Comparison of ENCODE assay signal across 8 cellular contexts in the genomic region with DNA sequence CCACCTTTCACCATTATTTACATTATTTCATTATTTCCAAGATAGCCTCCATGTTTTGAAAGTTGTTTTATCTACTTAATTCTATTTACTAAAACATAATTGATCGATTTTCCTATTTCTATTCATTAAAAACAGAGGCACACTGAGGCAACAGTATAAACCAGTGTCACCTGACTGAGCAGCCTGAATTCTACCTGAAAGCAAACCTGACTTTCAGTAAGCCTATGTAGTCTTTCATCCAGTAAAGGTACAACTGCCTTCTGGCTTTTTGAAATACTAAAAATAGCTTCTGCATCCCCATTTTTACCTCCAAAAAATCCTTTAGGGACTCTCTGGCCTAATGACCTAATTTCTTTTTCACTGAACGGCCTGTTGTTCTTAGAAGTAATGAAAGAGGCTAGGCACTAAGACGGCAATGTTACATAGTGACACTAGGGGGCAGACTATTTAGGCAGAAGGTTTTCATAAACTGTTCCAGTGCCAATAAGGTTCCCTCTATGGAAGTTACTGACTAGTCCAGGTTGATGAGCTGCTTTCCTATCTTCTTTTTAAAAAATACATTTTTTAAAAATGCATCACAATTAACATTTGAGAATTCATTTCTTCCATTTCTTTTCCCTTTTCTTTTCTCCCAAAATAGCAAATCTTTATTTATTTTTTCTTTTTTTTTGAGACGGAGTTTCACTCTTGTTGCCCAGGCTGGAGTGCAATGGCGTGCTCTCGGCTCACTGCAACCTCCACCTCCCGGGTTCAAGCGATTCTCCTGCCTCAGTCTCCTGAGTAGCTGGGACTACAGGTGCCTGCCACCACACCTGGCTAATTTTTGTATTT. TPM values are rescaled to one million over a fixed set of nuclear protein-coding genes. Genes with fewer than 3 reads are reported as not detected.
DNase-seq lines count a peak whose midpoint lies in the region; ATAC-seq and TF ChIP-seq lines count a peak whose summit lies in the region.

No MANE protein-coding gene starts in this region.

- H3K27ac ChIP-seq in H9 (ENCODE audit: insufficient read length, low read depth, low read length): no peak overlapping the region
- H3K27ac ChIP-seq in left ventricle myocardium inferior (replicated peaks): no peak overlapping the region

- no peak overlapping the region for H3K27ac Mint-ChIP-seq in H9
- H3K27ac Mint-ChIP-seq in activated T-helper 17 cell treated with anti-CD3 and anti-CD28 coated beads, Interleukin-2, amount 50 U/mL, for 72 hours: peak overlapping the region; percentile 66

- no peaks in the 10 kb centered on the region for H3K9me3 Mint-ChIP-seq in H9
- no peaks in the 10 kb centered on the region for H3K9me3 Mint-ChIP-seq in activated T-helper 17 cell treated with anti-CD3 and anti-CD28 coated beads, Interleukin-2, amount 50 U/mL, for 72 hours

- peaks cover 28 to 74% (median 66%) of the 10 kb centered on the region in 3 experiments; a peak in 6 of 7 replicates for H3K36me3 Mint-ChIP-seq in H9 (ENCODE audit: insufficient read depth in 1 of 3, low read depth in 3 of 3)
- H3K36me3 Mint-ChIP-seq in activated T-helper 17 cell treated with anti-CD3 and anti-CD28 coated beads, Interleukin-2, amount 50 U/mL, for 72 hours (ENCODE audit: low read depth): peaks cover 91% of the 10 kb centered on the region

- no peak overlapping the region for H2AFZ ChIP-seq in H9 (ENCODE audit: low read length)

- H3K27me3 ChIP-seq in H9 (ENCODE audit: insufficient read depth, low read length) (no peaks in the 10 kb centered on the region), left ventricle myocardium inferior (ENCODE audit: low read depth) (no peaks in the 10 kb centered on the region)

- DNase-seq in D341Med (ENCODE audit: low spot score) (peak; percentile 65), H9 (no peak), NCI-H446 treated with DMSO at 0.1 percent for 48 hours (lab: John Stamatoyannopoulos, UW) (peak; percentile 56), left ventricle myocardium inferior (no peak), retinal pigment epithelial cell (ENCODE audit: low read depth) (peak; percentile 29)
- no peak for DNase-seq in stimulated activated naive CD4-positive, alpha-beta T cell treated with Interleukin-2 at 50 U/mL for 16 hours (lab: John Stamatoyannopoulos, UW)

- WGBS in H9 (ENCODE audit: extremely low coverage, insufficient read length, low lambda C conversion rate): no CpG with 5 or more reads among the region's 8 CpGs

- H3K23ac ChIP-seq in H9 (ENCODE audit: insufficient read length, low read depth, low read length): no peak overlapping the region

- H4K5ac ChIP-seq in H9 (ENCODE audit: insufficient read length, low read depth, low read length): no peak overlapping the region

- no peak overlapping the region for H3K56ac ChIP-seq in H9 (ENCODE audit: insufficient read length, low read depth, low read length)

- peaks cover 0 to 3% of the 10 kb centered on the region in 2 experiments; a peak in 3 of 4 replicates for H3K4me1 Mint-ChIP-seq in H9
- no peaks in the 10 kb centered on the region for H3K4me1 Mint-ChIP-seq in activated T-helper 17 cell treated with anti-CD3 and anti-CD28 coated beads, Interleukin-2, amount 50 U/mL, for 72 hours

- H3K4me1 ChIP-seq in H9 (ENCODE audit: insufficient read depth, low read length) (no peaks in the 10 kb centered on the region; the same call in 1 of the 2 replicates), left ventricle myocardium inferior (no peaks in the 10 kb centered on the region)

- no peak overlapping the region for H2BK20ac ChIP-seq in H9 (ENCODE audit: low read depth, low read length, poor library complexity, severe bottlenecking)

- H2AK5ac ChIP-seq in H9 (ENCODE audit: insufficient read length, low read length): no peak overlapping the region

- H3K79me1 ChIP-seq in H9 (ENCODE audit: insufficient read depth, low read depth, low read length, poor library complexity, severe bottlenecking): no peaks in the 10 kb centered on the region

- intact Hi-C loops in left ventricle myocardium inferior (cut with micrococcal nuclease): loop anchor here (10.0 kb wide), 1 partner anchor 110 kb away; no protein-coding TSS in a partner anchor

- H3K79me2 ChIP-seq in H9 (ENCODE audit: insufficient read depth, low read length): no peaks in the 10 kb centered on the region

- no peaks in the 10 kb centered on the region for H3K23me2 ChIP-seq in H9 (ENCODE audit: insufficient read length, low read depth, low read length, poor library complexity, severe bottlenecking)

- no peak overlapping the region for H3K14ac ChIP-seq in H9 (ENCODE audit: insufficient read depth, low read length)

- TF ChIP-seq CTCF in H9 (conservative IDR thresholded peaks at IDR 0.05): peak; percentile 93
- TF ChIP-seq CTCF in left ventricle myocardium inferior (IDR thresholded peaks at IDR 0.05; ENCODE audit: borderline replicate concordance): peak; percentile 92
- TF ChIP-seq CTCF in retinal pigment epithelial cell (conservative IDR thresholded peaks at IDR 0.05; ENCODE audit: low read depth, low read length): peak; percentile 93

- no peak overlapping the region for H4K91ac ChIP-seq in H9 (ENCODE audit: insufficient read length, low read depth, low read length)

- no peak overlapping the region for H3K4ac ChIP-seq in H9 (ENCODE audit: low read depth, low read length)

- no peak overlapping the region for H4K8ac ChIP-seq in H9 (replicated peaks; ENCODE audit: insufficient read length, low read depth, low read length)

- H3K27me3 Mint-ChIP-seq in H9 (ENCODE audit: low read depth): no peaks in the 10 kb centered on the region
- no peaks in the 10 kb centered on the region for H3K27me3 Mint-ChIP-seq in activated T-helper 17 cell treated with anti-CD3 and anti-CD28 coated beads, Interleukin-2, amount 50 U/mL, for 72 hours

- H3K4me2 ChIP-seq in H9 (ENCODE audit: insufficient read depth, insufficient read length, low read length): no peak overlapping the region

- no peak overlapping the region for H2BK15ac ChIP-seq in H9 (ENCODE audit: low read depth, low read length)

- H3K4me3 Mint-ChIP-seq in H9: no peak overlapping the region
- H3K4me3 Mint-ChIP-seq in activated T-helper 17 cell treated with anti-CD3 and anti-CD28 coated beads, Interleukin-2, amount 50 U/mL, for 72 hours: no peak overlapping the region

- H4K20me1 ChIP-seq in H9 (ENCODE audit: control insufficient read depth, insufficient read depth, insufficient read length): no peaks in the 10 kb centered on the region

- ATAC-seq in activated T-helper 17 cell treated with anti-CD3 and anti-CD28 coated beads, Interleukin-2, amount 50 U/mL, for 72 hours (replicated peaks): peak; percentile 82
- no peak for ATAC-seq in HG03039 (IDR thresholded peaks at IDR 0.05; ENCODE audit: unreplicated experiment)

- no peak overlapping the region for H3K9ac ChIP-seq in H9 (ENCODE audit: extremely low read depth, insufficient read length, low read length)

- H3K4me3 ChIP-seq in left ventricle myocardium inferior (no peak overlapping the region), retinal pigment epithelial cell (ENCODE audit: low read length) (no peak overlapping the region)

- H3T11ph ChIP-seq in H9 (ENCODE audit: low read length): no peak overlapping the region

- peaks cover 81% of the 10 kb centered on the region for H3K36me3 ChIP-seq in left ventricle myocardium inferior

- no peak overlapping the region for H3K18ac ChIP-seq in H9 (ENCODE audit: insufficient read length, low read depth, low read length)

- H2BK120ac ChIP-seq in H9 (ENCODE audit: low read depth, low read length, poor library complexity, severe bottlenecking): no peak overlapping the region

- H2BK5ac ChIP-seq in H9 (ENCODE audit: insufficient read length, low read length): no peak overlapping the region

- no peaks in the 10 kb centered on the region for H3K9me3 ChIP-seq in H9 (ENCODE audit: control insufficient read depth, low read depth, low read length)
- H3K9me3 ChIP-seq in left ventricle myocardium inferior (replicated peaks): no peaks in the 10 kb centered on the region

- H2BK12ac ChIP-seq in H9 (ENCODE audit: insufficient read length, low read depth, low read length): no peak overlapping the region

RNA-seq across cellular contexts. Expression of a gene that starts 17.5 kb away (rescaled TPM):
- 95.3 and 101 TPM in 2 replicates for total RNA-seq in H9 (2021)
- 100 to 1,000 TPM in 1 of 2 donors, 10 to 100 TPM in 1; 62.5 to 114 TPM for total RNA-seq in activated T-helper 17 cell treated with anti-CD3 and anti-CD28 coated beads, Interleukin-2, amount 50 U/mL, for 72 hours
- total RNA-seq in left ventricle myocardium inferior: 65.1 TPM

RNA-seq across cellular contexts. Expression of a gene that starts 38.2 kb away (rescaled TPM):
- total RNA-seq in H9 (2021) (22.4 and 24.7 TPM in 2 replicates), left ventricle myocardium inferior (13.3 TPM)
- 10 to 100 TPM; 16.9 to 30.1 TPM for total RNA-seq in activated T-helper 17 cell treated with anti-CD3 and anti-CD28 coated beads, Interleukin-2, amount 50 U/mL, for 72 hours

Comparison
In these comparisons a context has a peak if more than half of its experiments do, and no peak if none do; other contexts are left out.
1. DNase-seq: peak in D341Med (single experiment), NCI-H446 treated with DMSO at 0.1 percent for 48 hours (single experiment) and retinal pigment epithelial cell (single experiment); none in H9 (single experiment), left ventricle myocardium inferior (single experiment) and stimulated activated naive CD4-positive, alpha-beta T cell treated with Interleukin-2 at 50 U/mL for 16 hours (single experiment).
2. Peak in every context shown above with its lines, with median percentiles within 50 percentile points of each other: CTCF ChIP-seq.